8 cellular contexts compared by ENCODE assay signal in genomic region chr6:16286151-16286522, GRCh38. TPM values are rescaled to one million over a fixed set of nuclear protein-coding genes. Genes with fewer than 3 reads are reported as not detected.
DNase-seq lines count a peak whose midpoint lies in the region; ATAC-seq and TF ChIP-seq lines count a peak whose summit lies in the region.

No MANE protein-coding gene starts in this region.

- no peak overlapping the region for H3K14ac ChIP-seq in IMR-90 (replicated peaks; ENCODE audit: low read depth, low read length)

- intact Hi-C loops in IMR-90 (cut with micrococcal nuclease), result loop anchor here (1.0 kb wide), 1 partner anchor 45 kb away; no protein-coding TSS in a partner anchor

- no peak overlapping the region for H3K18ac ChIP-seq in IMR-90 (ENCODE audit: low read depth, low read length)

- no peak overlapping the region for H4K5ac ChIP-seq in IMR-90 (ENCODE audit: low read depth, low read length)

- H3K9me3 Mint-ChIP-seq in stimulated activated effector memory CD8-positive, alpha-beta T cell treated with anti-CD3 and anti-CD28 coated beads, Interleukin-12 subunit alpha, Interleukin-12 subunit beta, amount 100 ng/mL, for 72 hours, result no peaks in the 10 kb centered on the region

- no peaks in the 10 kb centered on the region for H4K20me1 ChIP-seq in IMR-90 (ENCODE audit: insufficient read depth, low read length)

- H3K9ac ChIP-seq in IMR-90 (ENCODE audit: low read depth, low read length), result no peak overlapping the region

- no peaks in the 10 kb centered on the region for H3K79me1 ChIP-seq in IMR-90 (ENCODE audit: low read depth in 1 of 2, low read length in 2 of 2)

- POLR2A ChIA-PET in IMR-90 (lab: Charles Lee; ENCODE audit: unreplicated experiment), result no interaction called here

- H2BK20ac ChIP-seq in IMR-90 (ENCODE audit: low read depth, low read length), result no peak overlapping the region

- CTCF ChIA-PET in IMR-90 (lab: Yijun Ruan, JAX), result interaction anchor here (0.7 to 1.3 kb wide), 8 partner anchors 9 to 48 kb away, joined by 3 to 4 read pairs (median 4); partner anchors contain the start of gene GMPR

- no peak overlapping the region for H2AK5ac ChIP-seq in IMR-90 (ENCODE audit: low read depth, low read length)

- WGBS in IMR-90 (ENCODE audit: extremely low coverage in 2 of 2, insufficient read length in 1 of 2), 2 experiments, result 60% methylated on average over 4 of the region's 15 CpGs; no CpG with 5 or more reads in 1 of the 2 experiments

- H3K4me1 Mint-ChIP-seq in stimulated activated effector memory CD8-positive, alpha-beta T cell treated with anti-CD3 and anti-CD28 coated beads, Interleukin-12 subunit alpha, Interleukin-12 subunit beta, amount 100 ng/mL, for 72 hours, result no peaks in the 10 kb centered on the region

- no peak overlapping the region for H3K27ac ChIP-seq in IMR-90 (ENCODE audit: insufficient read depth, low read length)

- TF ChIP-seq CTCF in IMR-90 (conservative IDR thresholded peaks at IDR 0.05; ENCODE audit: low read depth, low read length), result peak; percentile 80

- peak; percentile 70 for DNase-seq in DMS 273 (lab: John Stamatoyannopoulos, UW; ENCODE audit: unreplicated experiment)
- DNase-seq in DMS 273 treated with DMSO at 0.1 percent for 48 hours (lab: John Stamatoyannopoulos, UW), result no peak
- DNase-seq in IMR-90, result peak; percentile 38
- peak in 47 of 56 donors; percentile 4 to 76 (median 46) for DNase-seq in amygdala (lab: John Stamatoyannopoulos, UW)
- peak; percentile 88 for DNase-seq in iPS-NIHi7 (ENCODE audit: extremely low spot score)
- peak; percentile 49 to 59 for DNase-seq in stimulated activated effector memory CD8-positive, alpha-beta T cell treated with anti-CD3 and anti-CD28 coated beads, Interleukin-12 subunit alpha, Interleukin-12 subunit beta, amount 100 ng/mL, for 72 hours (ENCODE audit: low spot score in 2 of 2)
- no peak for DNase-seq in NCI-H2227 treated with DMSO at 0.1 percent for 48 hours (lab: John Stamatoyannopoulos, UW)

- H4K8ac ChIP-seq in IMR-90 (ENCODE audit: low read depth in 2 of 2, low read length in 2 of 2), result no peak overlapping the region

- H2BK5ac ChIP-seq in IMR-90 (ENCODE audit: low read depth, low read length, poor library complexity, severe bottlenecking), result no peak overlapping the region

- H2AFZ ChIP-seq in IMR-90 (replicated peaks; ENCODE audit: low read length, poor library complexity), result peak overlapping the region; percentile 63

- no peaks in the 10 kb centered on the region for H3K36me3 ChIP-seq in IMR-90 (ENCODE audit: control insufficient read depth, insufficient read depth, low read length)

- no peak overlapping the region for H3K4me3 Mint-ChIP-seq in stimulated activated effector memory CD8-positive, alpha-beta T cell treated with anti-CD3 and anti-CD28 coated beads, Interleukin-12 subunit alpha, Interleukin-12 subunit beta, amount 100 ng/mL, for 72 hours

- no peaks in the 10 kb centered on the region; the same call in 1 of the 2 replicates for H3K9me1 ChIP-seq in IMR-90 (ENCODE audit: insufficient read depth, low read length)

- no peak overlapping the region for H3K4me2 ChIP-seq in IMR-90 (ENCODE audit: low read depth, low read length)

- H3K27ac Mint-ChIP-seq in stimulated activated effector memory CD8-positive, alpha-beta T cell treated with anti-CD3 and anti-CD28 coated beads, Interleukin-12 subunit alpha, Interleukin-12 subunit beta, amount 100 ng/mL, for 72 hours, result no peak overlapping the region

- no peak overlapping the region for H3K23ac ChIP-seq in IMR-90 (ENCODE audit: low read depth, low read length)

- no peaks in the 10 kb centered on the region for H3K36me3 Mint-ChIP-seq in stimulated activated effector memory CD8-positive, alpha-beta T cell treated with anti-CD3 and anti-CD28 coated beads, Interleukin-12 subunit alpha, Interleukin-12 subunit beta, amount 100 ng/mL, for 72 hours

- no peak overlapping the region for H3K4me3 ChIP-seq in IMR-90 (ENCODE audit: insufficient read depth, low read depth, low read length)

- no peaks in the 10 kb centered on the region for H3K4me1 ChIP-seq in IMR-90 (ENCODE audit: control insufficient read depth, insufficient read depth, low read length)

- dilution Hi-C loops in IMR-90 (cut with HindIII; ENCODE audit: low sequenced_read_pairs, unreplicated experiment), result no loop called here

- H3K4ac ChIP-seq in IMR-90 (ENCODE audit: low read depth, low read length), result no peak overlapping the region

- no peak overlapping the region for H2BK120ac ChIP-seq in IMR-90 (ENCODE audit: low read depth, low read length)

- no peaks in the 10 kb centered on the region for H3K27me3 ChIP-seq in IMR-90 (ENCODE audit: control insufficient read depth, insufficient read depth, low read length)

- no TSS peak for BruUV-seq in IMR-90 (replicated peaks; lab: Mats Ljungman, UMichigan)

- no peak for TF ChIP-seq POLR2A in IMR-90 (IDR thresholded peaks at IDR 0.05; ENCODE audit: low read depth, low read length)

- H3K56ac ChIP-seq in IMR-90 (ENCODE audit: extremely low read depth, insufficient read depth, low read length), result no peak overlapping the region

- peak; percentile 81 for TF ChIP-seq RAD21 in IMR-90 (IDR thresholded peaks at IDR 0.05; ENCODE audit: low read length)

- H2BK15ac ChIP-seq in IMR-90 (ENCODE audit: low read depth, low read length), result no peak overlapping the region

- ATAC-seq in IMR-90 (ENCODE audit: low read depth) (peak; percentile 86), HG03108 (IDR thresholded peaks at IDR 0.05; ENCODE audit: unreplicated experiment) (no peak)
- peak; percentile 60 for ATAC-seq in stimulated activated effector memory CD8-positive, alpha-beta T cell treated with anti-CD3 and anti-CD28 coated beads, Interleukin-12 subunit alpha, Interleukin-12 subunit beta, amount 100 ng/mL, for 72 hours

- H2AK9ac ChIP-seq in IMR-90 (replicated peaks; ENCODE audit: low read depth, low read length, poor library complexity), result peak overlapping the region; percentile 6

- H4K91ac ChIP-seq in IMR-90 (ENCODE audit: insufficient read depth, low read depth, low read length), result no peak overlapping the region

- no peaks in the 10 kb centered on the region for H3K9me3 ChIP-seq in IMR-90 (ENCODE audit: control insufficient read depth, insufficient read depth, low read length)

- in situ Hi-C loops in IMR-90 (cut with MboI; ENCODE audit: low sequenced_read_pairs), result no loop called here

TF ChIP-seq in IMR-90, 13 proteins besides CTCF, POLR2A, EP300 and RAD21:
- no peak for TF ChIP-seq NFE2L2 (IDR thresholded peaks at IDR 0.05; ENCODE audit: low read depth, low read length)
- TF ChIP-seq RFX5 (IDR thresholded peaks at IDR 0.05; ENCODE audit: low read depth, low read length), result no peak
- peak; percentile 32; the same call in 1 of the 2 replicates for TF ChIP-seq MAZ (IDR thresholded peaks at IDR 0.05; ENCODE audit: borderline replicate concordance, low read depth, low read length)
- no peak for TF ChIP-seq MAFK (IDR thresholded peaks at IDR 0.05; ENCODE audit: low read depth, low read length)
- TF ChIP-seq FOS (IDR thresholded peaks at IDR 0.05; ENCODE audit: low read depth, low read length), result no peak
- no peak for TF ChIP-seq CEBPB (IDR thresholded peaks at IDR 0.05; ENCODE audit: low read depth, low read length)
- no peak for TF ChIP-seq MXI1 (IDR thresholded peaks at IDR 0.05; ENCODE audit: borderline replicate concordance, low read depth, low read length)
- TF ChIP-seq, protein P1, sequence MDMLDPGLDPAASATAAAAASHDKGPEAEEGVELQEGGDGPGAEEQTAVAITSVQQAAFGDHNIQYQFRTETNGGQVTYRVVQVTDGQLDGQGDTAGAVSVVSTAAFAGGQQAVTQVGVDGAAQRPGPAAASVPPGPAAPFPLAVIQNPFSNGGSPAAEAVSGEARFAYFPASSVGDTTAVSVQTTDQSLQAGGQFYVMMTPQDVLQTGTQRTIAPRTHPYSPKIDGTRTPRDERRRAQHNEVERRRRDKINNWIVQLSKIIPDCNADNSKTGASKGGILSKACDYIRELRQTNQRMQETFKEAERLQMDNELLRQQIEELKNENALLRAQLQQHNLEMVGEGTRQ (IDR thresholded peaks at IDR 0.05; ENCODE audit: low read depth, low read length), result no peak
- TF ChIP-seq SMC3 (IDR thresholded peaks at IDR 0.05; ENCODE audit: low read depth, low read length), result peak; percentile 53
- TF ChIP-seq, protein P2, sequence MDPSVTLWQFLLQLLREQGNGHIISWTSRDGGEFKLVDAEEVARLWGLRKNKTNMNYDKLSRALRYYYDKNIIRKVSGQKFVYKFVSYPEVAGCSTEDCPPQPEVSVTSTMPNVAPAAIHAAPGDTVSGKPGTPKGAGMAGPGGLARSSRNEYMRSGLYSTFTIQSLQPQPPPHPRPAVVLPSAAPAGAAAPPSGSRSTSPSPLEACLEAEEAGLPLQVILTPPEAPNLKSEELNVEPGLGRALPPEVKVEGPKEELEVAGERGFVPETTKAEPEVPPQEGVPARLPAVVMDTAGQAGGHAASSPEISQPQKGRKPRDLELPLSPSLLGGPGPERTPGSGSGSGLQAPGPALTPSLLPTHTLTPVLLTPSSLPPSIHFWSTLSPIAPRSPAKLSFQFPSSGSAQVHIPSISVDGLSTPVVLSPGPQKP (IDR thresholded peaks at IDR 0.05; ENCODE audit: borderline replicate concordance, low read depth, low read length), result no peak
- TF ChIP-seq CHD1 (IDR thresholded peaks at IDR 0.05; ENCODE audit: low read depth, low read length), result no peak
- TF ChIP-seq BHLHE40 (IDR thresholded peaks at IDR 0.05; ENCODE audit: low read depth, low read length), result no peak
- no peak for TF ChIP-seq RCOR1 (IDR thresholded peaks at IDR 0.05; ENCODE audit: insufficient replicate concordance, low read length)
TF ChIP-seq in IMR-90: peak in this region for 2.

RNA-seq across cellular contexts. Expression of gene GMPR, which starts 47.8 kb away (rescaled TPM):
- 6.3 and 6.7 TPM in 2 replicates for total RNA-seq in IMR-90 (2012; rRNA removed)
- polyA plus RNA-seq in IMR-90 (2012; rRNA removed), result 7.0 and 8.6 TPM in 2 replicates
- 7.0 and 10.0 TPM in 2 replicates for polyA plus RNA-seq in IMR-90 (2012; cell fraction: cytosol; rRNA removed)
- polyA plus RNA-seq in IMR-90 (2012; cell fraction: nucleus; rRNA removed; ENCODE audit: low replicate concordance), result 3.7 and 5.9 TPM in 2 replicates

Comparison
In these comparisons a context has a peak if more than half of its experiments do, and no peak if none do; other contexts are left out.
1. DNase-seq: peak in DMS 273 (single experiment), IMR-90 (single experiment), amygdala (47 of 56), iPS-NIHi7 (single experiment) and stimulated activated effector memory CD8-positive, alpha-beta T cell treated with anti-CD3 and anti-CD28 coated beads, Interleukin-12 subunit alpha, Interleukin-12 subunit beta, amount 100 ng/mL, for 72 hours (2 of 2); none in DMS 273 treated with DMSO at 0.1 percent for 48 hours (single experiment) and NCI-H2227 treated with DMSO at 0.1 percent for 48 hours (single experiment).